Comparison of ENCODE assay signal across 19 cellular contexts in genomic region chr13:21020581-21020980, GRCh38. TPM values are rescaled to one million over a fixed set of nuclear protein-coding genes. Genes with fewer than 3 reads are reported as not detected.
DNase-seq lines count a peak whose midpoint lies in the region; ATAC-seq and TF ChIP-seq lines count a peak whose summit lies in the region.
"Had no signal": no experiment of that assay in that cellular context is flagged by ENCODE, and none has a peak within 500 bp of the region (broad histone marks: within the 10 kb centered on the region; RNA-seq: fewer than 3 reads in every experiment).

No MANE protein-coding gene starts in this region.

- TF ChIP-seq POLR2A in breast epithelium (IDR thresholded peaks at IDR 0.05): no peak
- no peak for TF ChIP-seq POLR2A in vagina (IDR thresholded peaks at IDR 0.05)

- H3K4me2 ChIP-seq in osteoblast (ENCODE audit: insufficient read depth, low read length): no peak overlapping the region

- peak overlapping the region; percentile 57 for H3K27ac Mint-ChIP-seq in MCF 10A (ENCODE audit: low read depth, unreplicated experiment)
- H3K27ac Mint-ChIP-seq: activated naive CD4-positive, alpha-beta T cell treated with anti-CD3 and anti-CD28 coated beads, Interleukin-2, amount 50 U/mL, for 72 hours; type B pancreatic cell had no signal

- no peak overlapping the region for H2AFZ ChIP-seq in osteoblast (ENCODE audit: low read length)

- no peaks in the 10 kb centered on the region for H3K9me3 Mint-ChIP-seq in MCF 10A (ENCODE audit: unreplicated experiment)
- H3K9me3 Mint-ChIP-seq: activated naive CD4-positive, alpha-beta T cell treated with anti-CD3 and anti-CD28 coated beads, Interleukin-2, amount 50 U/mL, for 72 hours; type B pancreatic cell had no signal

- no TSS peak for BruUV-seq in MCF 10A (replicated peaks; lab: Mats Ljungman, UMichigan)

- peaks cover 25% of the 10 kb centered on the region for H3K4me1 Mint-ChIP-seq in MCF 10A (ENCODE audit: insufficient read depth, unreplicated experiment)

- H3K27me3 ChIP-seq in breast epithelium (no peaks in the 10 kb centered on the region), left ventricle myocardium inferior (ENCODE audit: low read depth) (no peaks in the 10 kb centered on the region), osteoblast (ENCODE audit: insufficient read depth, low read length) (no peaks in the 10 kb centered on the region), vagina (no peaks in the 10 kb centered on the region)

- no peak overlapping the region for H3K4me3 ChIP-seq in breast epithelium
- no peak overlapping the region for H3K4me3 ChIP-seq in left ventricle myocardium inferior
- H3K4me3 ChIP-seq in osteoblast (ENCODE audit: insufficient read depth, low read length): no peak overlapping the region
- no peak overlapping the region for H3K4me3 ChIP-seq in vagina

- no peaks in the 10 kb centered on the region for H3K9me3 ChIP-seq in breast epithelium
- H3K9me3 ChIP-seq in left ventricle myocardium inferior (replicated peaks): no peaks in the 10 kb centered on the region
- H3K9me3 ChIP-seq in osteoblast (ENCODE audit: low read depth, low read length): no peaks in the 10 kb centered on the region
- H3K9me3 ChIP-seq in vagina: no peaks in the 10 kb centered on the region

- ATAC-seq in GM19463 (IDR thresholded peaks at IDR 0.05; ENCODE audit: unreplicated experiment) (no peak), GM21825 (IDR thresholded peaks at IDR 0.05; ENCODE audit: unreplicated experiment) (no peak)
- ATAC-seq: activated naive CD4-positive, alpha-beta T cell treated with anti-CD3 and anti-CD28 coated beads, Interleukin-2, amount 50 U/mL, for 72 hours had no signal

- H3K27me3 Mint-ChIP-seq in MCF 10A (ENCODE audit: insufficient read depth, unreplicated experiment): no peaks in the 10 kb centered on the region
- H3K27me3 Mint-ChIP-seq: type B pancreatic cell had no signal

- intact Hi-C loops in MCF 10A (cut with micrococcal nuclease): no loop called here
- intact Hi-C loops in breast epithelium (cut with DNase I; ENCODE audit: low total_unique reads): no loop called here
- intact Hi-C loops in left ventricle myocardium inferior (cut with micrococcal nuclease): no loop called here
- intact Hi-C loops in vagina (cut with DNase I): no loop called here

- POLR2A ChIA-PET in MCF 10A (lab: Yijun Ruan, JAX): interaction anchor here (0.7 to 5.6 kb wide), 2 partner anchors 12 to 38 kb away, joined by 3 to 35 read pairs; no protein-coding TSS in a partner anchor

- H3K4me3 Mint-ChIP-seq in MCF 10A (ENCODE audit: unreplicated experiment): no peak overlapping the region
- H3K4me3 Mint-ChIP-seq: type B pancreatic cell had no signal

- peak overlapping the region in 1 of 2 donors; percentile 35 for H3K27ac ChIP-seq in breast epithelium
- peak overlapping the region; percentile 58 for H3K27ac ChIP-seq in left ventricle myocardium inferior (replicated peaks)
- peak overlapping the region; percentile 15 for H3K27ac ChIP-seq in osteoblast (ENCODE audit: low read depth, low read length)
- H3K27ac ChIP-seq in vagina: peak overlapping the region; percentile 7

- H3K36me3 ChIP-seq in breast epithelium: no peaks in the 10 kb centered on the region
- H3K36me3 ChIP-seq in left ventricle myocardium inferior: no peaks in the 10 kb centered on the region
- H3K36me3 ChIP-seq in osteoblast (ENCODE audit: insufficient read depth, low read length): peaks cover 13% of the 10 kb centered on the region
- no peaks in the 10 kb centered on the region for H3K36me3 ChIP-seq in vagina

- H4K20me1 ChIP-seq in osteoblast (ENCODE audit: insufficient read depth, low read length): peaks cover 60% of the 10 kb centered on the region

- TF ChIP-seq CTCF in MCF 10A (IDR thresholded peaks at IDR 0.05; ENCODE audit: unreplicated experiment): no peak
- no peak for TF ChIP-seq CTCF in breast epithelium (IDR thresholded peaks at IDR 0.05)
- no peak for TF ChIP-seq CTCF in left ventricle myocardium inferior (IDR thresholded peaks at IDR 0.05; ENCODE audit: borderline replicate concordance)
- TF ChIP-seq CTCF in osteoblast (IDR thresholded peaks at IDR 0.05; ENCODE audit: extremely low read depth, low read depth, low read length): no peak
- TF ChIP-seq CTCF in vagina (IDR thresholded peaks at IDR 0.05): no peak

- peaks cover 0 to 4% of the 10 kb centered on the region in 2 donors for H3K4me1 ChIP-seq in breast epithelium
- peaks cover 76% of the 10 kb centered on the region for H3K4me1 ChIP-seq in left ventricle myocardium inferior
- H3K4me1 ChIP-seq in osteoblast (ENCODE audit: insufficient read depth, low read length): peaks cover 31% of the 10 kb centered on the region
- peaks cover 51% of the 10 kb centered on the region for H3K4me1 ChIP-seq in vagina

- DNase-seq in MCF 10A (ENCODE audit: unreplicated experiment): no peak
- no peak for DNase-seq in breast epithelium (ENCODE audit: low spot score in 2 of 2)
- no peak for DNase-seq in left ventricle myocardium inferior
- DNase-seq in osteoblast (ENCODE audit: insufficient read length, low spot score, missing footprints): no peak
- DNase-seq in vagina (ENCODE audit: extremely low spot score in 2 of 2): no peak
- no peak for DNase-seq in RKO (ENCODE audit: low spot score)
- DNase-seq: 8988T; activated CD4-positive, alpha-beta T cell treated with anti-CD3 and anti-CD28 coated beads for 1 hour; DMS79; NCI-H1417 treated with DMSO at 0.1 percent for 48 hours; NCI-H2171; NCI-H524 treated with DMSO at 0.1 percent for 48 hours; stimulated activated CD4-positive, alpha-beta T cell treated with anti-CD3 and anti-CD28 coated beads, Interleukin-2, amount 100 ng/mL, for 24 hours; stimulated activated naive CD4-positive, alpha-beta T cell; T1000 had no signal

- peaks cover 55% of the 10 kb centered on the region for H3K36me3 Mint-ChIP-seq in MCF 10A (ENCODE audit: insufficient read depth, unreplicated experiment)

- peaks cover 86% of the 10 kb centered on the region for H3K79me2 ChIP-seq in osteoblast (ENCODE audit: insufficient read depth, low read length)

- CTCF ChIA-PET in MCF 10A (lab: Yijun Ruan, JAX): interaction anchor here (0.6 to 1.0 kb wide), 3 partner anchors 29 to 102 kb away, joined by 3 read pairs; no protein-coding TSS in a partner anchor

RNA-seq across cellular contexts. Expression of gene LATS2, which starts 40.8 kb away (rescaled TPM):
- total RNA-seq in MCF 10A (2022): 28.7 and 32.3 TPM in 2 replicates
- 10 to 100 TPM; 15.1 to 35.2 (median 21.6) TPM for total RNA-seq in breast epithelium
- 20.2 TPM for total RNA-seq in left ventricle myocardium inferior
- total RNA-seq in osteoblast: 22.1 and 24.2 TPM in 2 replicates
- total RNA-seq in vagina: 25.8 TPM
